13 cellular contexts compared by ENCODE assay signal in genomic region chr2:241320394-241320793, GRCh38. TPM values are rescaled to one million over a fixed set of nuclear protein-coding genes. Genes with fewer than 3 reads are reported as not detected.
DNase-seq lines count a peak whose midpoint lies in the region; ATAC-seq, FAIRE-seq and TF ChIP-seq lines count a peak whose summit lies in the region.
"Had no signal": no experiment of that assay in that cellular context is flagged by ENCODE, and none has a peak within 500 bp of the region (broad histone marks: within the 10 kb centered on the region; RNA-seq: fewer than 3 reads in every experiment).

No MANE protein-coding gene starts in this region.

- H3K4me3 ChIP-seq in mammary epithelial cell (replicated peaks in 1 of 3; ENCODE audit: insufficient read depth in 1 of 3, low read depth in 2 of 3, low read length in 3 of 3) (no peak overlapping the region), hepatocyte (no peak overlapping the region)
- H3K4me3 ChIP-seq: lung, tibial artery had no signal

- DNase-seq in MCF 10A (ENCODE audit: unreplicated experiment): no peak
- no peak for DNase-seq in mammary epithelial cell
- DNase-seq in T-helper 17 cell: no peak
- DNase-seq in hepatocyte (ENCODE audit: low spot score): no peak
- no peak for DNase-seq in type B pancreatic cell (ENCODE audit: extremely low spot score, unreplicated experiment)
- DNase-seq in HTR-8/SVneo (ENCODE audit: insufficient read length, low spot score): no peak
- DNase-seq: NCI-H1092 treated with DMSO at 0.1 percent for 48 hours, NCI-H345, tibial artery had no signal

- TF ChIP-seq CTCF in MCF 10A (IDR thresholded peaks at IDR 0.05; ENCODE audit: unreplicated experiment): no peak
- no peak for TF ChIP-seq CTCF in mammary epithelial cell (conservative IDR thresholded peaks at IDR 0.05 in 1 of 2, IDR thresholded peaks at IDR 0.05 in 1 of 2; ENCODE audit: extremely low read depth in 1 of 2, insufficient read depth in 1 of 2, low read depth in 1 of 2, low read length in 2 of 2)
- no peak for TF ChIP-seq CTCF in hepatocyte (IDR thresholded peaks at IDR 0.05; ENCODE audit: poor library complexity)
- no peak for TF ChIP-seq CTCF in type B pancreatic cell (conservative IDR thresholded peaks at IDR 0.05)

- H4K20me1 ChIP-seq in mammary epithelial cell (ENCODE audit: insufficient read depth, low read length): no peaks in the 10 kb centered on the region
- peaks cover 88% of the 10 kb centered on the region for H4K20me1 ChIP-seq in hepatocyte (ENCODE audit: insufficient read depth, poor library complexity, severe bottlenecking)

- H3K4me3 Mint-ChIP-seq in MCF 10A (ENCODE audit: unreplicated experiment) (peak overlapping the region; percentile 2), T-helper 17 cell (peak overlapping the region; percentile 62), type B pancreatic cell (peak overlapping the region; percentile 46)

- in situ Hi-C loops in mammary epithelial cell (cut with MboI; ENCODE audit: low sequenced_read_pairs in 2 of 2): no loop called here

- H3K9me2 ChIP-seq in hepatocyte (replicated peaks; ENCODE audit: insufficient read depth): no peaks in the 10 kb centered on the region

- peaks cover 73% of the 10 kb centered on the region for H3K36me3 Mint-ChIP-seq in MCF 10A (ENCODE audit: insufficient read depth, unreplicated experiment)
- peaks cover 11% of the 10 kb centered on the region for H3K36me3 Mint-ChIP-seq in T-helper 17 cell (ENCODE audit: low read depth)
- peaks cover 34% of the 10 kb centered on the region for H3K36me3 Mint-ChIP-seq in type B pancreatic cell

- H3K4me2 ChIP-seq in mammary epithelial cell (ENCODE audit: insufficient read depth, low read depth, low read length) (no peak overlapping the region), hepatocyte (peak overlapping the region; percentile 91)

- ATAC-seq in T-helper 17 cell (no peak), HG03342 (IDR thresholded peaks at IDR 0.05; ENCODE audit: unreplicated experiment) (no peak), HG02973 (IDR thresholded peaks at IDR 0.05; ENCODE audit: unreplicated experiment) (no peak)

- H2AFZ ChIP-seq in mammary epithelial cell (ENCODE audit: low read depth, low read length) (no peak overlapping the region), hepatocyte (no peak overlapping the region)

- POLR2A ChIA-PET in MCF 10A (lab: Yijun Ruan, JAX): interaction anchor here (1.2 to 13.7 kb wide), 3 partner anchors 8 to 27 kb away, joined by 4 to 263 read pairs (median 148); no protein-coding TSS in a partner anchor

- H3K36me3 ChIP-seq in mammary epithelial cell (ENCODE audit: insufficient read depth, low read length): peaks cover 6% of the 10 kb centered on the region
- no peaks in the 10 kb centered on the region for H3K36me3 ChIP-seq in hepatocyte (replicated peaks; ENCODE audit: insufficient read depth, low read depth)
- H3K36me3 ChIP-seq: tibial artery had no signal

- H3K27ac ChIP-seq in mammary epithelial cell (ENCODE audit: insufficient read depth, low read depth, low read length) (no peak overlapping the region), hepatocyte (no peak overlapping the region)
- H3K27ac ChIP-seq: tibial artery had no signal

- FAIRE-seq in HTR-8/SVneo (lab: Jason Lieb, UNC): no peak
- FAIRE-seq: GM12892 had no signal

- H3K27ac Mint-ChIP-seq in MCF 10A (ENCODE audit: low read depth, unreplicated experiment) (peak overlapping the region; percentile 37), T-helper 17 cell (peak overlapping the region; percentile 74), type B pancreatic cell (peak overlapping the region; percentile 57)

- peaks cover 14% of the 10 kb centered on the region for H3K4me1 ChIP-seq in mammary epithelial cell (ENCODE audit: insufficient read depth, low read length)
- peaks cover 43% of the 10 kb centered on the region for H3K4me1 ChIP-seq in hepatocyte (ENCODE audit: insufficient read depth)

- H3K9me3 Mint-ChIP-seq in MCF 10A (ENCODE audit: unreplicated experiment): no peaks in the 10 kb centered on the region
- no peaks in the 10 kb centered on the region for H3K9me3 Mint-ChIP-seq in type B pancreatic cell

- peaks cover 37% of the 10 kb centered on the region for H3K4me1 Mint-ChIP-seq in MCF 10A (ENCODE audit: insufficient read depth, unreplicated experiment)
- peaks cover 56% of the 10 kb centered on the region for H3K4me1 Mint-ChIP-seq in T-helper 17 cell
- H3K4me1 Mint-ChIP-seq in type B pancreatic cell (ENCODE audit: unreplicated experiment): peaks cover 59% of the 10 kb centered on the region

- intact Hi-C loops in MCF 10A (cut with micrococcal nuclease): no loop called here
- intact Hi-C loops in mammary epithelial cell (cut with micrococcal nuclease): no loop called here

- peaks cover 96% of the 10 kb centered on the region for H3K79me2 ChIP-seq in mammary epithelial cell (ENCODE audit: insufficient read depth, low read length)
- H3K79me2 ChIP-seq in hepatocyte: peaks cover 95% of the 10 kb centered on the region

- no peaks in the 10 kb centered on the region for H3K27me3 Mint-ChIP-seq in MCF 10A (ENCODE audit: insufficient read depth, unreplicated experiment)
- no peaks in the 10 kb centered on the region for H3K27me3 Mint-ChIP-seq in T-helper 17 cell
- H3K27me3 Mint-ChIP-seq in type B pancreatic cell: peaks cover 2% of the 10 kb centered on the region

- H3K9me3 ChIP-seq in mammary epithelial cell (replicated peaks; ENCODE audit: insufficient read depth, low read length) (no peaks in the 10 kb centered on the region), T-helper 17 cell (ENCODE audit: control insufficient read depth, low read length, poor library complexity, severe bottlenecking) (no peaks in the 10 kb centered on the region), hepatocyte (ENCODE audit: low read depth) (no peaks in the 10 kb centered on the region)
- H3K9me3 ChIP-seq: tibial artery had no signal

- no peak overlapping the region for H3K9ac ChIP-seq in mammary epithelial cell (ENCODE audit: insufficient read depth, low read length)

- dilution Hi-C loops in mammary epithelial cell (cut with HindIII; ENCODE audit: low sequenced_read_pairs): loop anchor here (5.0 kb wide), 1 partner anchor 67 kb away; no protein-coding TSS in a partner anchor

- CTCF ChIA-PET in MCF 10A (lab: Yijun Ruan, JAX): no interaction called here
- CTCF ChIA-PET in mammary epithelial cell (lab: Charles Lee; ENCODE audit: low non-redundant PET): no interaction called here

- BruUV-seq in MCF 10A (replicated peaks; lab: Mats Ljungman, UMichigan) (no TSS peak), mammary epithelial cell (replicated peaks; lab: Mats Ljungman, UMichigan) (no TSS peak)

- 100% methylated on average over 7 of the region's 8 CpGs for WGBS in mammary epithelial cell (ENCODE audit: low coverage, missing lambda C conversion rate)
- 90% methylated on average over 8 of the region's 8 CpGs for WGBS in hepatocyte (ENCODE audit: low lambda C conversion rate, missing lambda C conversion rate)

- H3K27me3 ChIP-seq in mammary epithelial cell (ENCODE audit: insufficient read depth, low read length): no peaks in the 10 kb centered on the region
- no peaks in the 10 kb centered on the region for H3K27me3 ChIP-seq in hepatocyte
- H3K27me3 ChIP-seq: tibial artery had no signal

RNA-seq across cellular contexts. Expression of gene SEPTIN2, which starts 4.7 kb away (rescaled TPM):
- total RNA-seq in MCF 10A (2022): 254 and 271 TPM in 2 replicates
- total RNA-seq in mammary epithelial cell: 100 to 1,000 TPM; 294 to 300 TPM
- polyA plus RNA-seq in mammary epithelial cell: 223 TPM
- 528 TPM for polyA minus RNA-seq in mammary epithelial cell
- 100 to 1,000 TPM; 190 to 216 TPM for total RNA-seq in T-helper 17 cell
- 373 and 388 TPM in 2 replicates for total RNA-seq in hepatocyte
- 314 and 315 TPM in 2 replicates for polyA plus RNA-seq in hepatocyte
- total RNA-seq in type B pancreatic cell (ENCODE audit: low replicate concordance): 333 and 425 TPM in 2 replicates

RNA-seq across cellular contexts. Expression of gene HDLBP, which starts 4.9 kb away (rescaled TPM):
- 670 and 743 TPM in 2 replicates for total RNA-seq in MCF 10A (2022)
- total RNA-seq in mammary epithelial cell: 100 to 1,000 TPM; 617 to 628 TPM
- polyA plus RNA-seq in mammary epithelial cell: 360 TPM
- 893 TPM for polyA minus RNA-seq in mammary epithelial cell
- total RNA-seq in T-helper 17 cell: 100 to 1,000 TPM; 136 to 175 TPM
- total RNA-seq in hepatocyte: 393 and 437 TPM in 2 replicates
- 389 and 394 TPM in 2 replicates for polyA plus RNA-seq in hepatocyte
- 466 and 659 TPM in 2 replicates for total RNA-seq in type B pancreatic cell (ENCODE audit: low replicate concordance)

RNA-seq across cellular contexts. Expression of gene FARP2, which starts 35.7 kb away (rescaled TPM):
- total RNA-seq in MCF 10A (2022): 31.7 and 32.6 TPM in 2 replicates
- total RNA-seq in mammary epithelial cell: 10 to 100 TPM; 38.5 to 40.2 TPM
- 22.0 TPM for polyA plus RNA-seq in mammary epithelial cell
- polyA minus RNA-seq in mammary epithelial cell: 103 TPM
- 10 to 100 TPM; 18.0 to 28.1 TPM for total RNA-seq in T-helper 17 cell
- 29.1 and 29.3 TPM in 2 replicates for total RNA-seq in hepatocyte
- polyA plus RNA-seq in hepatocyte: 28.4 and 29.6 TPM in 2 replicates
- 62.5 and 71.1 TPM in 2 replicates for total RNA-seq in type B pancreatic cell (ENCODE audit: low replicate concordance)

Comparison
In these comparisons a context has a peak if more than half of its experiments do, and no peak if none do; other contexts are left out.
1. H3K4me3 Mint-ChIP-seq: peak in every context shown above with its lines; median percentile 62 in T-helper 17 cell; 46 in type B pancreatic cell; 2 in MCF 10A.